ENCODE assay signal across 12 cellular contexts in genomic region chr2:159605441-159606178, GRCh38. TPM values are rescaled to one million over a fixed set of nuclear protein-coding genes. Genes with fewer than 3 reads are reported as not detected.
DNase-seq lines count a peak whose midpoint lies in the region; ATAC-seq and TF ChIP-seq lines count a peak whose summit lies in the region.
"Had no signal": no experiment of that assay in that cellular context is flagged by ENCODE, and none has a peak within 500 bp of the region (broad histone marks: within the 10 kb centered on the region; RNA-seq: fewer than 3 reads in every experiment).

No MANE protein-coding gene starts in this region.

- CTCF ChIA-PET in activated naive CD4-positive, alpha-beta T cell treated with anti-CD3 and anti-CD28 coated beads for 36 hours (lab: Charles Lee), result interaction anchor here (0.7 kb wide), 1 partner anchor 41 kb away, joined by 3 read pairs; no protein-coding TSS in a partner anchor

- intact Hi-C loops in heart right ventricle (cut with DNase I), result loop anchor here in 1 of 10 donors (5.0 kb wide), 1 partner anchor 107 kb away; the partner anchor contains the start of gene MARCHF7
- intact Hi-C loops in activated naive CD4-positive, alpha-beta T cell treated with anti-CD3 and anti-CD28 coated beads for 36 hours (cut with micrococcal nuclease), result no loop called here

- H3K4me1 ChIP-seq in heart right ventricle (peaks cover 0 to 84% (median 47%) of the 10 kb centered on the region in 9 donors), muscle layer of colon (ENCODE audit: insufficient read depth, low read length) (peaks cover 44% of the 10 kb centered on the region)

- H3K9ac ChIP-seq in muscle layer of colon (ENCODE audit: low read length), result peak overlapping the region; percentile 34

- H3K27ac Mint-ChIP-seq in brain, result peak overlapping the region in 4 of 5 experiments; percentile 11 to 69 (median 34)
- H3K27ac Mint-ChIP-seq in type B pancreatic cell, result peak overlapping the region; percentile 58
- no peak overlapping the region for H3K27ac Mint-ChIP-seq in activated naive CD4-positive, alpha-beta T cell treated with anti-CD3 and anti-CD28 coated beads for 36 hours
- H3K27ac Mint-ChIP-seq: stimulated activated naive B cell treated with anti-CD40 and anti-IgM and Interleukin-4, amounts not matched to agents 10 μg/mL and 1 μg/mL and 100 μg/mL, for 72 hours had no signal

- TF ChIP-seq CTCF in brain (conservative IDR thresholded peaks at IDR 0.05) (no peak), heart right ventricle (IDR thresholded peaks at IDR 0.05) (no peak), type B pancreatic cell (conservative IDR thresholded peaks at IDR 0.05) (no peak)

- peak in 7 of 8 donors; percentile 58 to 86 (median 81) for ATAC-seq in heart right ventricle
- ATAC-seq: PC-3; stimulated activated naive B cell treated with anti-CD40 and anti-IgM and Interleukin-4, amounts not matched to agents 10 μg/mL and 1 μg/mL and 100 μg/mL, for 72 hours had no signal

- no peaks in the 10 kb centered on the region for H3K27me3 ChIP-seq in heart right ventricle
- no peaks in the 10 kb centered on the region for H3K27me3 ChIP-seq in muscle layer of colon (ENCODE audit: control insufficient read depth in 1 of 2, insufficient read depth in 2 of 2, low read length in 2 of 2)

- H3K4me3 ChIP-seq in heart right ventricle (peak overlapping the region in 1 of 10 donors; percentile 24), muscle layer of colon (ENCODE audit: low read depth in 1 of 2, low read length in 2 of 2) (no peak overlapping the region)

- H3K4me3 Mint-ChIP-seq in brain (peak overlapping the region in 2 of 5 experiments; percentile 29 to 57), type B pancreatic cell (peak overlapping the region; percentile 42)
- H3K4me3 Mint-ChIP-seq in activated naive CD4-positive, alpha-beta T cell treated with anti-CD3 and anti-CD28 coated beads for 36 hours, result no peak overlapping the region
- H3K4me3 Mint-ChIP-seq: stimulated activated naive B cell treated with anti-CD40 and anti-IgM and Interleukin-4, amounts not matched to agents 10 μg/mL and 1 μg/mL and 100 μg/mL, for 72 hours had no signal

- peaks cover 24% of the 10 kb centered on the region for H3K36me3 Mint-ChIP-seq in brain
- peaks cover 14% of the 10 kb centered on the region for H3K36me3 Mint-ChIP-seq in type B pancreatic cell
- no peaks in the 10 kb centered on the region for H3K36me3 Mint-ChIP-seq in activated naive CD4-positive, alpha-beta T cell treated with anti-CD3 and anti-CD28 coated beads for 36 hours (ENCODE audit: low read depth)
- H3K36me3 Mint-ChIP-seq: stimulated activated naive B cell treated with anti-CD40 and anti-IgM and Interleukin-4, amounts not matched to agents 10 μg/mL and 1 μg/mL and 100 μg/mL, for 72 hours had no signal

- peaks cover 0 to 5% (median 0%) of the 10 kb centered on the region in 9 donors for H3K36me3 ChIP-seq in heart right ventricle
- H3K36me3 ChIP-seq in muscle layer of colon (ENCODE audit: insufficient read depth, low read length), result no peaks in the 10 kb centered on the region

- DNase-seq in heart right ventricle (no peak), type B pancreatic cell (ENCODE audit: extremely low spot score, unreplicated experiment) (no peak), foreskin melanocyte (no peak), activated gamma-delta T cell (lab: John Stamatoyannopoulos, UW) (no peak), NCI-H187 (lab: John Stamatoyannopoulos, UW) (no peak)
- DNase-seq in activated naive CD4-positive, alpha-beta T cell treated with anti-CD3 and anti-CD28 coated beads for 36 hours, result no peak
- DNase-seq: activated CD4-positive, alpha-beta T cell treated with anti-CD3 and anti-CD28 coated beads, Interleukin-2, amount 50 U/mL, for 1 hour; activated naive CD4-positive, alpha-beta T cell; PC-3; stimulated activated naive B cell treated with anti-CD40 and anti-IgM and Interleukin-4, amounts not matched to agents 10 μg/mL and 1 μg/mL and 100 μg/mL, for 72 hours had no signal

- H3K9me3 ChIP-seq in heart right ventricle, result no peaks in the 10 kb centered on the region
- no peaks in the 10 kb centered on the region for H3K9me3 ChIP-seq in muscle layer of colon (ENCODE audit: low read length)

- H3K4me1 Mint-ChIP-seq in brain (peaks cover 61% of the 10 kb centered on the region), type B pancreatic cell (ENCODE audit: unreplicated experiment) (peaks cover 43% of the 10 kb centered on the region)
- peaks cover 8% of the 10 kb centered on the region for H3K4me1 Mint-ChIP-seq in activated naive CD4-positive, alpha-beta T cell treated with anti-CD3 and anti-CD28 coated beads for 36 hours (ENCODE audit: low read depth)

- H3K27me3 Mint-ChIP-seq in brain, result no peaks in the 10 kb centered on the region
- no peaks in the 10 kb centered on the region for H3K27me3 Mint-ChIP-seq in type B pancreatic cell
- no peaks in the 10 kb centered on the region for H3K27me3 Mint-ChIP-seq in activated naive CD4-positive, alpha-beta T cell treated with anti-CD3 and anti-CD28 coated beads for 36 hours (ENCODE audit: low read depth)
- H3K27me3 Mint-ChIP-seq: stimulated activated naive B cell treated with anti-CD40 and anti-IgM and Interleukin-4, amounts not matched to agents 10 μg/mL and 1 μg/mL and 100 μg/mL, for 72 hours had no signal

- H3K27ac ChIP-seq in heart right ventricle, result peak overlapping the region in 9 of 10 donors; percentile 49 to 79 (median 63)
- H3K27ac ChIP-seq in muscle layer of colon (ENCODE audit: low read depth, low read length), result peak overlapping the region; percentile 19

- H3K9me3 Mint-ChIP-seq in brain, result peaks cover 0 to 6% (median 3%) of the 10 kb centered on the region in 5 experiments
- no peaks in the 10 kb centered on the region for H3K9me3 Mint-ChIP-seq in type B pancreatic cell
- no peaks in the 10 kb centered on the region for H3K9me3 Mint-ChIP-seq in activated naive CD4-positive, alpha-beta T cell treated with anti-CD3 and anti-CD28 coated beads for 36 hours
- H3K9me3 Mint-ChIP-seq: stimulated activated naive B cell treated with anti-CD40 and anti-IgM and Interleukin-4, amounts not matched to agents 10 μg/mL and 1 μg/mL and 100 μg/mL, for 72 hours had no signal

- 3% methylated on average over 3 of the region's 3 CpGs for WGBS in heart right ventricle, 2 donors

RNA-seq across cellular contexts. Expression of gene BAZ2B, which starts 10.7 kb away (rescaled TPM):
- polyA plus RNA-seq in brain (ENCODE audit: insufficient read depth, low read depth, low replicate concordance) (14.7 TPM), heart right ventricle (10 to 100 TPM in 1 of 2 donors, 1 to 10 TPM in 1; 6.8 to 39.6 TPM)
- total RNA-seq in heart right ventricle (10 to 100 TPM; 30.8 to 57.2 (median 45.5) TPM), type B pancreatic cell (ENCODE audit: low replicate concordance) (65.2 and 80.4 TPM in 2 replicates)
- 1 to 10 TPM; 8.3 to 9.7 TPM for total RNA-seq in activated naive CD4-positive, alpha-beta T cell treated with anti-CD3 and anti-CD28 coated beads for 36 hours
